Comparison of ENCODE assay signal across 8 cellular contexts in the genomic region with DNA sequence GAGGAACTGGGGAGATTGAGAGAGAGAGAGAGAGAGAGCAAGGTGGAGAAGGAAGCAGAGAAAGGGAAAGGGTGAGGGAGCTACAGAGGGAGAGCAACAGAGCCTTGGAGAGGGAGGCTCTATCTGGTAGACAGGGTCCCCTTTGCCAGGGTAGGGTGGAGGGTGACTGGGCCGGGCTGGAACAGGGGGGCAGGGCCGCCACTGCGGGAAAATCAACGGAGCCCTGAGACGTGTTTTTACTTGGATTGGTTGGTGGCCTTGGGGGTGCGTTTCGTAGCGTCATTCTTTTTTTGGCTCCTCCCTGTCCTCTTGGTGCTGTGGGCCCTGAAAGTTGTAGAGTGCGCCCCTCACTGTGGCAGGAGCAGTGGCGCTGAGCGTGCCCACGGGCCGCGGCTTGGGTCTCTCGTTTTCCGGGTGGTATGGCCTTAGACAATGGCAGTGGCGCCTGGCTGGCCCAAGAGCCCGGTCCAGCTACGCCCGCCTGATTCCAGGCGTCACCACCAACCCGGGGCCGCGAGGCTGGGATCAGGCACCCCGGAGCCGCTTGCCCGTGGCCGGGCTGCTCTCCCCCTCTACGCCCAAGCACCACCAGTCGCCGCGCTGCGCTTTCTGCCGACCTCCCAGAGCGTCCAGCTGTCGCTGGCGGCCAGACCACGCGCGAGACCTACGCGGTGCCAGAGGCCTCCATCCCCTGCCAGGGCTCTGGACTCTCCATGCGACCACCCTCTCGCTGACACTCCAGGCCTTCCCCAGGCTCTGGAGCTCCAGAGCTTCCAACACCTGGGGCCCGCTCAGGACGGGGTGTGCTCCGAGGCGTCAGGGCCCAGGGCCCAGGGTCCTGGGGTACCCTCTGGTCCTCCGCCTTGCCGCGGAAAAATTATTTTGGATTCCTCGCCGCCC.
DNase-seq lines count a peak whose midpoint lies in the region; ATAC-seq, FAIRE-seq and TF ChIP-seq lines count a peak whose summit lies in the region.
"Not testable (repeated sequence)": the region's sequence is repeated elsewhere in the genome, so short reads cannot be mapped to it uniquely, and the experiment has no call there.

No MANE protein-coding gene starts in this region.

- not testable (repeated sequence) for H3K36me3 ChIP-seq in lower lobe of right lung

- ATAC-seq in left cardiac atrium (peak; percentile 50 to 52), lower lobe of right lung (peak; percentile 52 to 68), sciatic nerve (peak; percentile 60)

- peaks cover 12% of the 10 kb centered on the region for H3K27me3 ChIP-seq in lower lobe of right lung (ENCODE audit: low read depth)

- intact Hi-C loops in left cardiac atrium (cut with DNase I); lower lobe of right lung (cut with DNase I); sciatic nerve (cut with DNase I): not testable (repeated sequence)

- H3K27ac ChIP-seq in coronary artery, lower lobe of right lung: not testable (repeated sequence)

- not testable (repeated sequence) for TF ChIP-seq CTCF in coronary artery (IDR thresholded peaks at IDR 0.05); lower lobe of right lung (IDR thresholded peaks at IDR 0.05)

- not testable (repeated sequence) for FAIRE-seq in GM12891 (lab: Jason Lieb, UNC)

- TF ChIP-seq POLR2A in GM12891 (IDR thresholded peaks at IDR 0.05; ENCODE audit: low read depth, low read length), result not testable (repeated sequence)

- not testable (repeated sequence) for H3K4me1 ChIP-seq in lower lobe of right lung

- H3K9me3 ChIP-seq in lower lobe of right lung, result not testable (repeated sequence)

- DNase-seq in GM12891 (ENCODE audit: insufficient read length, low spot score) (peak; percentile 15), NCI-H82 (lab: John Stamatoyannopoulos, UW) (peak; percentile 21), activated gamma-delta T cell (lab: John Stamatoyannopoulos, UW) (peak; percentile 22), coronary artery (ENCODE audit: low spot score) (peak; percentile 80), left cardiac atrium (peak; percentile 31), lower lobe of right lung (peak; percentile 68), sciatic nerve (ENCODE audit: low spot score) (peak; percentile 70), ureter (ENCODE audit: low spot score) (peak; percentile 65)

- H3K4me3 ChIP-seq in coronary artery, lower lobe of right lung: not testable (repeated sequence)

Comparison
In these comparisons a context has a peak if more than half of its experiments do, and no peak if none do; other contexts are left out.
1. DNase-seq: peak in every context shown above with its lines; median percentile 80 in coronary artery; 70 in sciatic nerve; 68 in lower lobe of right lung; 65 in ureter; 31 in left cardiac atrium; 22 in activated gamma-delta T cell; 21 in NCI-H82; 15 in GM12891.